In genomic region chr3:52523386-52524257, GRCh38 we compare ENCODE assay signal across 2 cellular contexts.
TF ChIP-seq lines count a peak whose summit lies in the region.

No MANE protein-coding gene starts in this region.

TF ChIP-seq in GM23338, 12 proteins besides CTCF, POLR2A, EP300 and RAD21:
- TF ChIP-seq REST (IDR thresholded peaks at IDR 0.05; ENCODE audit: unreplicated experiment) (no peak), ZNF114 (CRISPR knock-in tag; IDR thresholded peaks at IDR 0.05) (no peak), EZH2 (IDR thresholded peaks at IDR 0.05; ENCODE audit: low read depth, unreplicated experiment) (no peak), ZNF462 (CRISPR knock-in tag; IDR thresholded peaks at IDR 0.05) (no peak), NANOG (IDR thresholded peaks at IDR 0.05; ENCODE audit: borderline replicate concordance) (no peak), CREB1 (CRISPR knock-in tag; IDR thresholded peaks at IDR 0.05; ENCODE audit: low read depth) (no peak), ETS1 (IDR thresholded peaks at IDR 0.05) (no peak), EZH2phosphoT487 (IDR thresholded peaks at IDR 0.05; ENCODE audit: unreplicated experiment) (no peak), JUNB (IDR thresholded peaks at IDR 0.05; ENCODE audit: unreplicated experiment) (no peak), POLR2AphosphoS5 (IDR thresholded peaks at IDR 0.05; ENCODE audit: low read depth) (no peak), ZNF331 (CRISPR knock-in tag; IDR thresholded peaks at IDR 0.05; ENCODE audit: low read depth) (no peak), STAT1 (IDR thresholded peaks at IDR 0.05; ENCODE audit: unreplicated experiment) (no peak)

TF ChIP-seq in K562, 482 proteins besides CTCF, POLR2A, EP300 and RAD21:
- no peak for TF ChIP-seq RBM15 (IDR thresholded peaks at IDR 0.05; ENCODE audit: insufficient read depth, low read length)
- no peak for TF ChIP-seq ILK (tag; IDR thresholded peaks at IDR 0.05; ENCODE audit: borderline replicate concordance, low read depth)
- no peak for TF ChIP-seq TOE1 (IDR thresholded peaks at IDR 0.05; ENCODE audit: borderline replicate concordance)
- TF ChIP-seq TOE1 (CRISPR knock-in tag; IDR thresholded peaks at IDR 0.05; ENCODE audit: borderline replicate concordance, low read depth), result no peak
- TF ChIP-seq MXI1 (IDR thresholded peaks at IDR 0.05; ENCODE audit: low read depth, low read length), result no peak
- peak; percentile 62 for TF ChIP-seq POLR2AphosphoS2 (IDR thresholded peaks at IDR 0.05; ENCODE audit: low read length)
- TF ChIP-seq CEBPG (CRISPR knock-in tag; IDR thresholded peaks at IDR 0.05), result no peak
- no peak for TF ChIP-seq CEBPG (tag; conservative IDR thresholded peaks at IDR 0.05 in 1 of 2, IDR thresholded peaks at IDR 0.05 in 1 of 2)
- no peak for TF ChIP-seq DACH1 (IDR thresholded peaks at IDR 0.05; ENCODE audit: partially characterized antibody)
- TF ChIP-seq ZKSCAN1 (IDR thresholded peaks at IDR 0.05; ENCODE audit: low read depth, low read length), result no peak
- TF ChIP-seq THRB (CRISPR knock-in tag; conservative IDR thresholded peaks at IDR 0.05), result no peak
- peak; percentile 76 for TF ChIP-seq ZBTB33 (CRISPR knock-in tag; IDR thresholded peaks at IDR 0.05)
- TF ChIP-seq ZNF785 (CRISPR knock-in tag; IDR thresholded peaks at IDR 0.05), result no peak
- no peak for TF ChIP-seq SP2 (IDR thresholded peaks at IDR 0.05; ENCODE audit: extremely low read depth, low read depth, low read length, poor library complexity, severe bottlenecking)
- peak; percentile 46 for TF ChIP-seq RBFOX2 (IDR thresholded peaks at IDR 0.05; ENCODE audit: low read depth, low read length)
- TF ChIP-seq POLR2G (IDR thresholded peaks at IDR 0.05; ENCODE audit: low read depth, low read length), result peak; percentile 55
- no peak for TF ChIP-seq EHMT2 (IDR thresholded peaks at IDR 0.05)
